In genomic region chr7:140669352-140669751, GRCh38 we compare ENCODE assay signal across 22 cellular contexts. TPM values are rescaled to one million over a fixed set of nuclear protein-coding genes. Genes with fewer than 3 reads are reported as not detected.
"Had no signal": no experiment of that assay in that cellular context is flagged by ENCODE, and none has a peak within 500 bp of the region (broad histone marks: within the 10 kb centered on the region; RNA-seq: fewer than 3 reads in every experiment).

No MANE protein-coding gene starts in this region.

- ATAC-seq: HepG2 had no signal

- H3K36me3 ChIP-seq: SJSA1 had no signal

- H3K27ac ChIP-seq: KMS-11, SJSA1, SK-N-MC had no signal

- H3K27me3 ChIP-seq: SJSA1 had no signal

- DNase-seq: IMR-90, NCI-H1048, NCI-H1105, NCI-H1417, NCI-H1436 treated with DMSO at 0.1 percent for 48 hours, NCI-H1694, NCI-H187 treated with DMSO at 0.1 percent for 48 hours, NCI-H2029 treated with DMSO at 0.1 percent for 48 hours, NCI-H2107, NCI-H2227 treated with DMSO at 0.1 percent for 48 hours, NCI-H524, NCI-H526 treated with DMSO at 0.1 percent for 48 hours, NCI-H774, Right ventricle myocardium superior, RPMI8226, SIG-M5 had no signal

- H3K9me3 ChIP-seq: SJSA1 had no signal

- H3K4me3 ChIP-seq: SJSA1, SK-N-MC had no signal

RNA-seq across cellular contexts. Expression of gene DENND2A, which starts 28.7 kb away (rescaled TPM):
- total RNA-seq: HepG2; LHCN-M2; T-helper 1 cell treated with Interleukin-12 subunit alpha and Interleukin-12 subunit beta and Interleukin-4 antibody, amounts not matched to agents 30 ng/mL and 1 ng/mL, for 36 hours had no signal
- polyA plus RNA-seq: HepG2 had no signal
